ENCODE assay signal across 8 cellular contexts in genomic region chr16:50213939-50214519, GRCh38. TPM values are rescaled to one million over a fixed set of nuclear protein-coding genes. Genes with fewer than 3 reads are reported as not detected.
DNase-seq lines count a peak whose midpoint lies in the region; ATAC-seq, FAIRE-seq and TF ChIP-seq lines count a peak whose summit lies in the region.

No MANE protein-coding gene starts in this region.

- 37 to 40% methylated on average over 4 of the region's 4 CpGs for WGBS in GM23248 (ENCODE audit: low coverage in 1 of 2, low lambda C conversion rate in 2 of 2, missing lambda C conversion rate in 2 of 2), 2 experiments

- H3F3A ChIP-seq in GM23248 (ENCODE audit: insufficient read depth), result peaks cover 40% of the 10 kb centered on the region

- H3K79me2 ChIP-seq in GM23248 (ENCODE audit: insufficient read depth), result peaks cover 47% of the 10 kb centered on the region

- peak overlapping the region in 1 of 2 donors; percentile 67 for H3K27ac Mint-ChIP-seq in effector memory CD8-positive, alpha-beta T cell
- peak overlapping the region; percentile 16 to 97 for H3K27ac Mint-ChIP-seq in natural killer cell treated with Interleukin-12 subunit alpha and Interleukin-12 subunit beta and Interleukin-15 and Interleukin-18, amount 100 ng/mL, for 72 hours

- TF ChIP-seq POLR2A in GM18505 (IDR thresholded peaks at IDR 0.05; ENCODE audit: borderline replicate concordance, extremely low read depth, insufficient read depth, insufficient read length), result no peak

- H3K9me2 ChIP-seq in GM23248 (ENCODE audit: insufficient read depth), result no peaks in the 10 kb centered on the region

- H2AFZ ChIP-seq in GM23248, result no peak overlapping the region

- peak; percentile 63 for ATAC-seq in effector memory CD8-positive, alpha-beta T cell (replicated peaks)
- peak; percentile 63 to 73 for ATAC-seq in natural killer cell treated with Interleukin-12 subunit alpha and Interleukin-12 subunit beta and Interleukin-15 and Interleukin-18, amount 100 ng/mL, for 72 hours
- ATAC-seq in HG03045 (IDR thresholded peaks at IDR 0.05; ENCODE audit: unreplicated experiment) (no peak), GM18505 (IDR thresholded peaks at IDR 0.05; ENCODE audit: unreplicated experiment) (no peak)

- no peaks in the 10 kb centered on the region for H4K20me1 ChIP-seq in GM23248 (ENCODE audit: insufficient read depth)

- peaks cover 37% of the 10 kb centered on the region for H3K36me3 ChIP-seq in GM23248 (ENCODE audit: low read depth)

- H3K27ac ChIP-seq in GM23248, result no peak overlapping the region

- peaks cover 29% of the 10 kb centered on the region for H3K4me1 ChIP-seq in GM23248 (ENCODE audit: insufficient read depth)

- H3K36me3 Mint-ChIP-seq in effector memory CD8-positive, alpha-beta T cell (ENCODE audit: insufficient read depth), result peaks cover 53% of the 10 kb centered on the region
- H3K36me3 Mint-ChIP-seq in natural killer cell treated with Interleukin-12 subunit alpha and Interleukin-12 subunit beta and Interleukin-15 and Interleukin-18, amount 100 ng/mL, for 72 hours, result no peaks in the 10 kb centered on the region

- H3K4me3 ChIP-seq in GM23248, result no peak overlapping the region

- H3K9me3 Mint-ChIP-seq in effector memory CD8-positive, alpha-beta T cell, result no peaks in the 10 kb centered on the region
- H3K9me3 Mint-ChIP-seq in natural killer cell treated with Interleukin-12 subunit alpha and Interleukin-12 subunit beta and Interleukin-15 and Interleukin-18, amount 100 ng/mL, for 72 hours, result no peaks in the 10 kb centered on the region

- H3K9ac ChIP-seq in GM23248, result no peak overlapping the region

- H3K4me2 ChIP-seq in GM23248 (ENCODE audit: unreplicated experiment), result no peak overlapping the region

- peaks cover 14 to 17% of the 10 kb centered on the region in 2 donors for H3K4me1 Mint-ChIP-seq in effector memory CD8-positive, alpha-beta T cell (ENCODE audit: low read depth in 2 of 2)
- peaks cover 32 to 33% of the 10 kb centered on the region in 2 donors for H3K4me1 Mint-ChIP-seq in natural killer cell treated with Interleukin-12 subunit alpha and Interleukin-12 subunit beta and Interleukin-15 and Interleukin-18, amount 100 ng/mL, for 72 hours (ENCODE audit: low read depth in 2 of 2)

- peak; percentile 22 for DNase-seq in CMK (ENCODE audit: low read depth)
- DNase-seq in GM23248, result peak; percentile 51
- DNase-seq in RCC 7860 (ENCODE audit: low spot score), result peak; percentile 54
- peak; percentile 17 to 41 (median 26) for DNase-seq in effector memory CD8-positive, alpha-beta T cell
- no peak for DNase-seq in natural killer cell treated with Interleukin-12 subunit alpha and Interleukin-12 subunit beta and Interleukin-15 and Interleukin-18, amount 100 ng/mL, for 72 hours (ENCODE audit: low spot score)
- no peak for DNase-seq in mesenteric fat pad (ENCODE audit: low spot score)

- no peaks in the 10 kb centered on the region for H3K27me3 Mint-ChIP-seq in effector memory CD8-positive, alpha-beta T cell
- no peaks in the 10 kb centered on the region for H3K27me3 Mint-ChIP-seq in natural killer cell treated with Interleukin-12 subunit alpha and Interleukin-12 subunit beta and Interleukin-15 and Interleukin-18, amount 100 ng/mL, for 72 hours

- peak; percentile 83 for FAIRE-seq in RCC 7860 (lab: Jason Lieb, UNC)

- in situ Hi-C loops in GM23248 (cut with MboI), result loop anchor here (10.0 kb wide), 1 partner anchor 141 kb away; no protein-coding TSS in a partner anchor

- H3K27me3 ChIP-seq in GM23248 (replicated peaks; ENCODE audit: insufficient read depth), result no peaks in the 10 kb centered on the region

- H3K4me3 Mint-ChIP-seq in effector memory CD8-positive, alpha-beta T cell, result no peak overlapping the region
- H3K4me3 Mint-ChIP-seq in natural killer cell treated with Interleukin-12 subunit alpha and Interleukin-12 subunit beta and Interleukin-15 and Interleukin-18, amount 100 ng/mL, for 72 hours, result no peak overlapping the region

- no peaks in the 10 kb centered on the region for H3K9me3 ChIP-seq in GM23248 (ENCODE audit: low read depth)

RNA-seq across cellular contexts. Expression of gene ADCY7, which starts 52.3 kb away (rescaled TPM):
- total RNA-seq in GM23248 (2014; rRNA removed; shearing (Covaris generic)), result 87.4 and 90.5 TPM in 2 replicates
- polyA plus RNA-seq in GM23248 (2016; fragmentation: Nextera tagmentation; extraction: Ambion mirVana), result 31.9 and 32.7 TPM in 2 replicates
- 100 to 1,000 TPM; 135 to 186 TPM for total RNA-seq in natural killer cell treated with Interleukin-12 subunit alpha and Interleukin-12 subunit beta and Interleukin-15 and Interleukin-18, amount 100 ng/mL, for 72 hours
- total RNA-seq in mesenteric fat pad, result 26.8 TPM

Comparison
In these comparisons a context has a peak if more than half of its experiments do, and no peak if none do; other contexts are left out.
1. DNase-seq: peak in CMK (single experiment), GM23248 (single experiment), RCC 7860 (single experiment) and effector memory CD8-positive, alpha-beta T cell (3 of 3); none in natural killer cell treated with Interleukin-12 subunit alpha and Interleukin-12 subunit beta and Interleukin-15 and Interleukin-18, amount 100 ng/mL, for 72 hours (single experiment) and mesenteric fat pad (single experiment).
2. ATAC-seq: peak in effector memory CD8-positive, alpha-beta T cell (single experiment) and natural killer cell treated with Interleukin-12 subunit alpha and Interleukin-12 subunit beta and Interleukin-15 and Interleukin-18, amount 100 ng/mL, for 72 hours (2 of 2); none in HG03045 (single experiment) and GM18505 (single experiment).